8 cellular contexts compared by ENCODE assay signal in the genomic region with DNA sequence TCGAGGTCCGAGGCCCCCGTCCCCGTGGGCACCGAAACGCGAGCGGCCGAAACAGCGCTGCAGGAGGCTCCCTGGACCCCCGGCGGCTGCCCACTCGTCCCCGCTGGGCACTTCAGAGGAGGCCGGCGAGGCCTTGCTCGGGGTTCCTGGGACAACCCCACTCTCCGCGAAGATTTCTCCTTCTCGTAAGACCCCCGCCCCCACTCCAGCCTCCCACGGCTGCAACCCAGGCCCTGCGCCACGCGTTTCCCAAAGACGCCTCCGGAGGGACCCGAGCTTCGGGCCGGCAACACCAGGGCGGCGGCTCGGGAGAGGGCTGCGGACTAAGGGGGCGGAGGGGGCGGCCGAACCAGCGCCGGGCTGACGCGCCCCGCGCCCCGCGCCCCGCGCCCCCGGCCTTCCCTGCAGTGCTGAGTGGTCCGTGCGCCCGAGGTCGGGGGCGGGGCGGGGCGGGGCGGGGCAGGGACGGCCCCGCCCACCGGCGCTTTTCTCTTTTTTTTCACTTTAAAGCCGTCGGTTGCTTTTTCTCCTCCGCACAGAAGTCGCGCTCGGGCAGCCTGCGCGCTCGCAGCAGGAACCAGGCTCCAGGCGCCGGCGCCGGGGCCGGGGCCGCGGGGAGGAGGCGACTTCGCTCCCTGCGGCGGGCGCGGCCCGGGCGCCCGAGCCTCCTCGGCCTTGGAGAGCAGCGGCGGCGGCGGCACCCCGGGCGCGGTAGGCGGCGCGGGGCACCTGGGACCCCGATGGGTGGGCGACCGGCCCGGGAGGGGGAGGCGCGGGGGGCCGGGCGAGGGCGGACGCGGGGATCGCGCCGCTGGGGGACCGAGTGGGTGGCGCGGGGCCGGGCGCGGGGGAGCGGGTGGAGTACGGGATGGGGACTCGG. TPM values are rescaled to one million over a fixed set of nuclear protein-coding genes. Genes with fewer than 3 reads are reported as not detected.
A peak's percentile ranks its signal among the peaks of the same experiment; 100 is the strongest.
DNase-seq lines count a peak whose midpoint lies in the region; ATAC-seq and TF ChIP-seq lines count a peak whose summit lies in the region.

A gene (plus strand): TSS at position 534 of the 880 bp plus-strand sequence. CDS start 62,998 bp downstream, outside the sequence.

- DNase-seq in AG10803 (ENCODE audit: low read depth) (peak; percentile 83), GM19238 (ENCODE audit: insufficient read length, low spot score) (peak; percentile 54), NCI-H2171 (lab: John Stamatoyannopoulos, UW) (peak; percentile 75), dedifferentiated amniotic fluid mesenchymal stem cell (ENCODE audit: extremely low spot score) (peak; percentile 74), left lobe of liver (ENCODE audit: low spot score) (peak; percentile 87)
- peak; percentile 62 to 68 for DNase-seq in activated CD4-positive, alpha-beta T cell treated with anti-CD3 and anti-CD28 coated beads for 4 hours
- peak; percentile 62 for DNase-seq in stimulated activated CD4-positive, alpha-beta T cell treated with anti-CD3 and anti-CD28 coated beads, Interleukin-2, amount 100 ng/mL, for 4 hours (ENCODE audit: low read depth)
- DNase-seq in NK-92 treated with Interleukin-12 subunit alpha and Interleukin-12 subunit beta, amount 100 ng/mL, for 24 hours (lab: John Stamatoyannopoulos, UW): no peak

- peak within 1 kb of the TSS; percentile 98 for H3K4me3 ChIP-seq in AG10803 (ENCODE audit: low read length)

- TF ChIP-seq CTCF in AG10803 (conservative IDR thresholded peaks at IDR 0.05; ENCODE audit: low read length): no peak; the same call in 1 of the 2 replicates

- ATAC-seq in left lobe of liver: peak; percentile 71

RNA-seq across cellular contexts. Expression of the gene that starts here (rescaled TPM):
- 6.2 TPM for total RNA-seq in left lobe of liver
